8 cellular contexts compared by ENCODE assay signal in genomic region chr4:21765810-21766407, GRCh38.
DNase-seq lines count a peak whose midpoint lies in the region; ATAC-seq and TF ChIP-seq lines count a peak whose summit lies in the region.

No MANE protein-coding gene starts in this region.

- no peak overlapping the region for H3K9ac ChIP-seq in SU-DHL-6 (ENCODE audit: low read length)

- no peaks in the 10 kb centered on the region for H3K9me2 ChIP-seq in SU-DHL-6 (replicated peaks; ENCODE audit: insufficient read depth, low read length)

- no peaks in the 10 kb centered on the region for H3K27me3 ChIP-seq in SU-DHL-6 (ENCODE audit: low read length)

- no peak overlapping the region for H3K27ac ChIP-seq in SU-DHL-6 (ENCODE audit: low read depth, low read length)

- peaks cover 22% of the 10 kb centered on the region for H3K27me3 Mint-ChIP-seq in activated T-cell treated with anti-CD3 and anti-CD28 coated beads, Interleukin-2, amount 50 U/mL, for 72 hours (ENCODE audit: low read depth)

- H3K9me3 ChIP-seq in SU-DHL-6 (ENCODE audit: insufficient read depth, low read length) = no peaks in the 10 kb centered on the region

- H3K27ac Mint-ChIP-seq in activated T-cell treated with anti-CD3 and anti-CD28 coated beads, Interleukin-2, amount 50 U/mL, for 72 hours = no peak overlapping the region

- no peaks in the 10 kb centered on the region for H3K9me3 Mint-ChIP-seq in activated T-cell treated with anti-CD3 and anti-CD28 coated beads, Interleukin-2, amount 50 U/mL, for 72 hours

- no peak overlapping the region for H2AFZ ChIP-seq in SU-DHL-6 (ENCODE audit: low read depth, low read length, severe bottlenecking)

- intact Hi-C loops in sciatic nerve (cut with DNase I) = no loop called here

- no peak overlapping the region for H3K4me3 ChIP-seq in LNCaP clone FGC (ENCODE audit: low read depth, low read length)
- H3K4me3 ChIP-seq in SU-DHL-6 (ENCODE audit: insufficient read depth, low read length, poor library complexity, severe bottlenecking) = no peak overlapping the region
- H3K4me3 ChIP-seq in fibroblast of mammary gland (ENCODE audit: control insufficient read depth, low read depth, low read length) = no peak overlapping the region

- H3K36me3 ChIP-seq in SU-DHL-6 (ENCODE audit: low read length) = no peaks in the 10 kb centered on the region

- H3K4me2 ChIP-seq in SU-DHL-6 (ENCODE audit: low read depth, low read length, poor library complexity, severe bottlenecking) = no peak overlapping the region

- ATAC-seq in activated T-cell treated with anti-CD3 and anti-CD28 coated beads, Interleukin-2, amount 50 U/mL, for 72 hours (replicated peaks in 1 of 2) = peak in 1 of 2 donors; percentile 47
- ATAC-seq in GM21786 (IDR thresholded peaks at IDR 0.05; ENCODE audit: unreplicated experiment) = peak; percentile 82
- no peak for ATAC-seq in sciatic nerve

- DNase-seq in activated T-cell treated with anti-CD3 and anti-CD28 coated beads, Interleukin-2, amount 50 U/mL, for 72 hours = peak; percentile 9 to 13
- DNase-seq in activated T-cell treated with anti-CD3 and anti-CD28 coated beads for 4 hours = no peak
- DNase-seq in LNCaP clone FGC (ENCODE audit: low read depth) = peak; percentile 7
- DNase-seq in fibroblast of mammary gland (ENCODE audit: low read depth) = peak; percentile 57
- peak; percentile 22 for DNase-seq in non-pigmented ciliary epithelial cell (ENCODE audit: low read depth)
- DNase-seq in sciatic nerve (ENCODE audit: low spot score) = no peak

- H3K4me3 Mint-ChIP-seq in activated T-cell treated with anti-CD3 and anti-CD28 coated beads, Interleukin-2, amount 50 U/mL, for 72 hours = no peak overlapping the region

- H3F3A ChIP-seq in SU-DHL-6 (ENCODE audit: insufficient read depth) = no peaks in the 10 kb centered on the region

- no peaks in the 10 kb centered on the region for H3K79me2 ChIP-seq in SU-DHL-6 (ENCODE audit: insufficient read depth, low read length)

- H3K36me3 Mint-ChIP-seq in activated T-cell treated with anti-CD3 and anti-CD28 coated beads, Interleukin-2, amount 50 U/mL, for 72 hours (ENCODE audit: insufficient read depth in 2 of 2) = no peaks in the 10 kb centered on the region

- no peaks in the 10 kb centered on the region for H3K4me1 Mint-ChIP-seq in activated T-cell treated with anti-CD3 and anti-CD28 coated beads, Interleukin-2, amount 50 U/mL, for 72 hours (ENCODE audit: low read depth)

- H4K20me1 ChIP-seq in SU-DHL-6 (ENCODE audit: low read depth, low read length) = no peaks in the 10 kb centered on the region

- TF ChIP-seq CTCF in LNCaP clone FGC (IDR thresholded peaks at IDR 0.05; ENCODE audit: control insufficient read depth, extremely low read depth, insufficient read depth) = peak; percentile 86
- TF ChIP-seq CTCF in SU-DHL-6 (IDR thresholded peaks at IDR 0.05; ENCODE audit: insufficient read depth, low read length, poor library complexity, severe bottlenecking) = peak; percentile 53
- peak; percentile 95 for TF ChIP-seq CTCF in fibroblast of mammary gland (conservative IDR thresholded peaks at IDR 0.05; ENCODE audit: control insufficient read depth, insufficient read depth, low read depth, low read length)

Comparison
In these comparisons a context has a peak if more than half of its experiments do, and no peak if none do; other contexts are left out.
1. DNase-seq: peak in activated T-cell treated with anti-CD3 and anti-CD28 coated beads, Interleukin-2, amount 50 U/mL, for 72 hours (2 of 2), LNCaP clone FGC (single experiment), fibroblast of mammary gland (single experiment) and non-pigmented ciliary epithelial cell (single experiment); none in activated T-cell treated with anti-CD3 and anti-CD28 coated beads for 4 hours (single experiment) and sciatic nerve (single experiment).
2. Peak in every context shown above with its lines, with median percentiles within 50 percentile points of each other: CTCF ChIP-seq.